8 cellular contexts compared by ENCODE assay signal in genomic region chr10:62047960-62048383, GRCh38.
DNase-seq lines count a peak whose midpoint lies in the region; ATAC-seq and TF ChIP-seq lines count a peak whose summit lies in the region.

No MANE protein-coding gene starts in this region.

- H3K9ac ChIP-seq in rectal smooth muscle tissue (ENCODE audit: low read length), result no peak overlapping the region

- H3K27me3 ChIP-seq in Caco-2 (replicated peaks; ENCODE audit: control insufficient read depth, insufficient read depth, low read length), result no peaks in the 10 kb centered on the region
- no peaks in the 10 kb centered on the region for H3K27me3 ChIP-seq in rectal smooth muscle tissue (ENCODE audit: control insufficient read depth, insufficient read depth, low read length)

- no peak for TF ChIP-seq CTCF in Caco-2 (IDR thresholded peaks at IDR 0.05; ENCODE audit: insufficient read depth in 1 of 2, low read depth in 1 of 2, low read length in 1 of 2, severe bottlenecking in 1 of 2, unreplicated experiment in 1 of 2)

- H3K9me3 ChIP-seq in Caco-2 (no peaks in the 10 kb centered on the region), T-helper 17 cell (ENCODE audit: control insufficient read depth, low read length, poor library complexity, severe bottlenecking) (no peaks in the 10 kb centered on the region)

- H3K4me3 ChIP-seq in Caco-2 (ENCODE audit: low read depth, low read length) (no peak overlapping the region), rectal smooth muscle tissue (ENCODE audit: low read length) (no peak overlapping the region)

- peaks cover 79% of the 10 kb centered on the region for H3K4me1 Mint-ChIP-seq in Caco-2 (ENCODE audit: low read depth, unreplicated experiment)
- H3K4me1 Mint-ChIP-seq in T-helper 17 cell, result peaks cover 75% of the 10 kb centered on the region
- H3K4me1 Mint-ChIP-seq in effector memory CD8-positive, alpha-beta T cell (ENCODE audit: low read depth in 2 of 2), result peaks cover 65 to 82% of the 10 kb centered on the region in 2 donors

- H3K27me3 Mint-ChIP-seq in Caco-2 (ENCODE audit: insufficient read depth, unreplicated experiment) (no peaks in the 10 kb centered on the region), T-helper 17 cell (no peaks in the 10 kb centered on the region)
- no peaks in the 10 kb centered on the region for H3K27me3 Mint-ChIP-seq in effector memory CD8-positive, alpha-beta T cell

- intact Hi-C loops in Caco-2 (cut with micrococcal nuclease; ENCODE audit: unreplicated experiment), result loop anchor here (2.0 to 10.0 kb wide), 2 partner anchors 47 to 767 kb away; partner anchors contain the start of gene EGR2

- H3K36me3 ChIP-seq in Caco-2 (ENCODE audit: control insufficient read depth, insufficient read depth, low read length), result peaks cover 11% of the 10 kb centered on the region
- H3K36me3 ChIP-seq in rectal smooth muscle tissue (ENCODE audit: control insufficient read depth, insufficient read depth, low read length), result no peaks in the 10 kb centered on the region

- CTCF ChIA-PET in Caco-2 (lab: Charles Lee), result interaction anchor here (3.7 kb wide), 1 partner anchor 9 kb away, joined by 35 read pairs; no protein-coding TSS in a partner anchor

- peaks cover 85% of the 10 kb centered on the region for H3K4me1 ChIP-seq in Caco-2
- H3K4me1 ChIP-seq in rectal smooth muscle tissue (ENCODE audit: control insufficient read depth, insufficient read depth, low read length), result peaks cover 42% of the 10 kb centered on the region

- H3K4me3 Mint-ChIP-seq in Caco-2 (ENCODE audit: unreplicated experiment), result peak overlapping the region; percentile 93
- peak overlapping the region; percentile 95 for H3K4me3 Mint-ChIP-seq in T-helper 17 cell
- H3K4me3 Mint-ChIP-seq in effector memory CD8-positive, alpha-beta T cell, result peak overlapping the region; percentile 81 to 91

- POLR2A ChIA-PET in Caco-2 (lab: Charles Lee), result interaction anchor here (0.6 kb wide), 1 partner anchor 1550 kb away, joined by 3 read pairs; no protein-coding TSS in a partner anchor

- H3K27ac Mint-ChIP-seq in Caco-2 (ENCODE audit: unreplicated experiment) (peak overlapping the region; percentile 79), T-helper 17 cell (peak overlapping the region; percentile 99)
- peak overlapping the region; percentile 97 for H3K27ac Mint-ChIP-seq in effector memory CD8-positive, alpha-beta T cell

- peaks cover 97% of the 10 kb centered on the region for H3K36me3 Mint-ChIP-seq in Caco-2 (ENCODE audit: insufficient read depth, unreplicated experiment)
- peaks cover 7% of the 10 kb centered on the region for H3K36me3 Mint-ChIP-seq in T-helper 17 cell (ENCODE audit: low read depth)
- peaks cover 33% of the 10 kb centered on the region for H3K36me3 Mint-ChIP-seq in effector memory CD8-positive, alpha-beta T cell (ENCODE audit: insufficient read depth)

- ATAC-seq in T-helper 17 cell, result no peak
- peak; percentile 21 for ATAC-seq in effector memory CD8-positive, alpha-beta T cell (replicated peaks)
- no peak for ATAC-seq in GM21390 (IDR thresholded peaks at IDR 0.05; ENCODE audit: unreplicated experiment)

- DNase-seq in Caco-2 (no peak), T-helper 17 cell (no peak), GOT3 (lab: John Stamatoyannopoulos, UW) (no peak), retina (no peak), mesenteric fat pad (ENCODE audit: low spot score) (no peak)
- DNase-seq in effector memory CD8-positive, alpha-beta T cell, result no peak

- H3K27ac ChIP-seq in rectal smooth muscle tissue (ENCODE audit: low read depth, low read length), result peak overlapping the region; percentile 93

- BruUV-seq in Caco-2 (replicated peaks; lab: Mats Ljungman, UMichigan), result no TSS peak

- H3K9me3 Mint-ChIP-seq in Caco-2 (ENCODE audit: unreplicated experiment), result no peaks in the 10 kb centered on the region
- no peaks in the 10 kb centered on the region for H3K9me3 Mint-ChIP-seq in effector memory CD8-positive, alpha-beta T cell
